ENCODE assay signal across 23 cellular contexts in genomic region chr15:26648676-26649075, GRCh38.
"Had no signal": no experiment of that assay in that cellular context is flagged by ENCODE, and none has a peak within 500 bp of the region (broad histone marks: within the 10 kb centered on the region; RNA-seq: fewer than 3 reads in every experiment).

No MANE protein-coding gene starts in this region.

- H3K27me3 Mint-ChIP-seq: IgD-negative memory B cell had no signal

- H3K4me2 ChIP-seq: KMS-11 had no signal

- H3K27ac ChIP-seq: HL-60, KMS-11, SJSA1, SK-N-MC had no signal

- H3K4me1 Mint-ChIP-seq: IgD-negative memory B cell had no signal

- H3K36me3 ChIP-seq: SJSA1 had no signal

- H3K4me3 ChIP-seq: K562, SJSA1, SK-N-MC had no signal

- H3K36me3 Mint-ChIP-seq: IgD-negative memory B cell had no signal

- DNase-seq: Kasumi-1, MM.1S, NCI-H1092 treated with DMSO at 0.1 percent for 48 hours, NCI-H1436, NCI-H187, NCI-H2029, NCI-H2081 treated with DMSO at 0.1 percent for 48 hours, NCI-H2171, NCI-H226, NCI-H446, NCI-H510A, NCI-H524 treated with DMSO at 0.1 percent for 48 hours, NCI-H69, NCI-H774, Right ventricle myocardium superior, RPMI8226, SIG-M5 had no signal

- H3K27me3 ChIP-seq: SJSA1 had no signal

- H3K9ac ChIP-seq: KMS-11 had no signal
